In the genomic region with DNA sequence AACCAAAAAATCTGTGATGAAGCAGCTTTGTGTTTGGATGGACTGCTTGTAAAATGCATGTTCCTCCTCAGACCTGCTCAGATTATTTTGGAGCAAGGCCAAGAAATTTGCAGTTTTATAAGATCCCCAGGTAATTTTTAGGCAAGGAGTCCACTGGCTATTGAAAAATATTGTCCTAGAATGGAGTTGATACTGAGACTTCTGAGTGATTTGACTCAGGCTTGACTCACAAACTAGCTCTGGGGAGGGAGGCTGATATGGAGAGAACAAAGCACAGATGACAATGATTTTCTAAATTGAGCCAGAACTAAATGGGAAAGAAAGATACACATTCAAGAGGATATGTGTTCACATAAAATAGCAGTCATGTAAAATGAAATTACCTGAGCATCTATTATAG, we compare ENCODE assay signal across 1 cellular context.
TF ChIP-seq lines count a peak whose summit lies in the region.

No MANE protein-coding gene starts in this region.

TF ChIP-seq in WTC11, 78 proteins besides CTCF, POLR2A, EP300 and RAD21:
- no peak for TF ChIP-seq SP1 (CRISPR knock-in tag; conservative IDR thresholded peaks at IDR 0.05)
- TF ChIP-seq ZNF219 (CRISPR knock-in tag; IDR thresholded peaks at IDR 0.05; ENCODE audit: borderline replicate concordance) = no peak
- no peak for TF ChIP-seq ZNF317 (CRISPR knock-in tag; IDR thresholded peaks at IDR 0.05; ENCODE audit: borderline replicate concordance, low read depth)
